In genomic region chr1:84996846-84997666, GRCh38 we compare ENCODE assay signal across 8 cellular contexts.
DNase-seq lines count a peak whose midpoint lies in the region; ATAC-seq lines count a peak whose summit lies in the region.

Gene MCOLN2, minus strand, starts transcription at chr1:84997113. Its CDS starts 241 bp downstream, at chr1:84996872.

- peaks cover 11% of the 10 kb centered on the region for H3K9me3 ChIP-seq in BLaER1

- H3K27ac ChIP-seq in BLaER1 = no peak within 1 kb of the TSS

- H4K20me1 ChIP-seq in BLaER1 = peaks cover 20% of the 10 kb centered on the region

- H3K4me1 ChIP-seq in BLaER1 = peaks cover 19% of the 10 kb centered on the region

- no peaks in the 10 kb centered on the region for H3K36me3 ChIP-seq in BLaER1

- H3K4me2 ChIP-seq in BLaER1 = peak within 1 kb of the TSS; percentile 96

- peak within 1 kb of the TSS; percentile 58; the same call in 1 of the 2 replicates for H3K9ac ChIP-seq in BLaER1

- H3K4me3 ChIP-seq in BLaER1 = peak within 1 kb of the TSS; percentile 69

- DNase-seq in NOMO-1 treated with DMSO at 0.1 percent for 48 hours (lab: John Stamatoyannopoulos, UW; ENCODE audit: unreplicated experiment) (peak; percentile 20), head of caudate nucleus (peak in 33 of 42 donors; percentile 2 to 68 (median 42)), posterior cingulate gyrus (peak in 6 of 10 donors; percentile 11 to 84 (median 61)), NCI-H128 (lab: John Stamatoyannopoulos, UW; ENCODE audit: unreplicated experiment) (no peak)
- DNase-seq in activated T-helper 9 cell treated with anti-CD3 and anti-CD28 coated beads, Interleukin-2, amount 50 U/mL, for 16 hours (ENCODE audit: low read depth) = peak; percentile 38

- peak; percentile 47 for ATAC-seq in GM18868 (IDR thresholded peaks at IDR 0.05; ENCODE audit: unreplicated experiment)
- ATAC-seq in HG03095 (IDR thresholded peaks at IDR 0.05; ENCODE audit: unreplicated experiment) = peak; percentile 45

- peaks cover 42% of the 10 kb centered on the region for H3K27me3 ChIP-seq in BLaER1

- intact Hi-C loops in head of caudate nucleus (cut with DNase I) = no loop called here
- intact Hi-C loops in posterior cingulate gyrus (cut with DNase I) = no loop called here
